Comparison of ENCODE assay signal across 35 cellular contexts in genomic region chr10:122983898-122984297, GRCh38. TPM values are rescaled to one million over a fixed set of nuclear protein-coding genes. Genes with fewer than 3 reads are reported as not detected.
DNase-seq lines count a peak whose midpoint lies in the region; ATAC-seq, FAIRE-seq and TF ChIP-seq lines count a peak whose summit lies in the region.
"Had no signal": no experiment of that assay in that cellular context is flagged by ENCODE, and none has a peak within 500 bp of the region (broad histone marks: within the 10 kb centered on the region; RNA-seq: fewer than 3 reads in every experiment).

No MANE protein-coding gene starts in this region.

- WGBS in liver, result 46% methylated on average over 6 of the region's 6 CpGs
- 98% methylated on average over 6 of the region's 6 CpGs for WGBS in HepG2 (ENCODE audit: low lambda C conversion rate)
- 47% methylated on average over 6 of the region's 6 CpGs for WGBS in right lobe of liver (ENCODE audit: insufficient coverage, low coverage, low lambda C conversion rate, missing lambda C conversion rate)

- H3K9ac ChIP-seq in liver (ENCODE audit: low read depth in 1 of 2, low read length in 2 of 2) (no peak overlapping the region), HepG2 (ENCODE audit: insufficient read depth, low read depth, low read length) (no peak overlapping the region)
- H3K9ac ChIP-seq: BLaER1; BLaER1 treated with 17β-estradiol and CSF1 and Interleukin-3, amounts not matched to agents 10 nM and 100 nM had no signal

- DNase-seq in HepG2 (ENCODE audit: low spot score), result no peak
- DNase-seq in left lobe of liver (ENCODE audit: low spot score), result peak; percentile 62
- DNase-seq in right lobe of liver, result peak in 1 of 3 donors; percentile 63
- DNase-seq in osteoblast (ENCODE audit: insufficient read length, low spot score, missing footprints), result peak; percentile 30
- DNase-seq in dorsolateral prefrontal cortex, result no peak
- no peak for DNase-seq in gastrocnemius medialis
- DNase-seq: 8988T; ACHN; AML-193; BE2C; C1 segment of cervical spinal cord; Caco-2; Calu3; CD4-positive, alpha-beta memory T cell; CD4-positive, alpha-beta T cell; CD4-positive, CD25-positive, alpha-beta regulatory T cell; CD8-positive, alpha-beta memory T cell; CD8-positive, alpha-beta T cell; COR-L47; DMS 273 treated with DMSO at 0.1 percent for 48 hours; DMS153; DMS53; DMS79; DMS79 treated with DMSO at 0.1 percent for 48 hours; DND-41; EL had no signal

- H3K79me2 ChIP-seq in HepG2 (ENCODE audit: insufficient read depth, low read length) (no peaks in the 10 kb centered on the region), osteoblast (ENCODE audit: insufficient read depth, low read length) (peaks cover 4% of the 10 kb centered on the region)

- TF ChIP-seq CTCF in liver (IDR thresholded peaks at IDR 0.05; ENCODE audit: low read depth, low read length, missing input control) (no peak), HepG2 (CRISPR knock-in tag; IDR thresholded peaks at IDR 0.05) (no peak), right lobe of liver (IDR thresholded peaks at IDR 0.05) (no peak), osteoblast (IDR thresholded peaks at IDR 0.05; ENCODE audit: extremely low read depth, low read depth, low read length) (no peak), dorsolateral prefrontal cortex (IDR thresholded peaks at IDR 0.05 in 54 of 56, conservative IDR thresholded peaks at IDR 0.05 in 2 of 56; ENCODE audit: low read depth in 1 of 56, partially characterized antibody in 56 of 56) (no peak), gastrocnemius medialis (IDR thresholded peaks at IDR 0.05 in 4 of 5, conservative IDR thresholded peaks at IDR 0.05 in 1 of 5) (no peak)

- peak in 1 of 2 donors; percentile 40 for TF ChIP-seq RAD21 in liver (IDR thresholded peaks at IDR 0.05)
- no peak for TF ChIP-seq RAD21 in HepG2 (CRISPR knock-in tag; IDR thresholded peaks at IDR 0.05)

- intact Hi-C loops in HepG2 (cut with micrococcal nuclease; ENCODE audit: unreplicated experiment), result no loop called here
- intact Hi-C loops in right lobe of liver (cut with DNase I), result no loop called here
- intact Hi-C loops in dorsolateral prefrontal cortex (cut with DNase I), result no loop called here
- intact Hi-C loops in gastrocnemius medialis (cut with DNase I; ENCODE audit: low total_unique reads), result no loop called here

- H3K4me2 ChIP-seq in HepG2 (ENCODE audit: low read depth, low read length) (no peak overlapping the region), osteoblast (ENCODE audit: insufficient read depth, low read length) (no peak overlapping the region)
- H3K4me2 ChIP-seq: A549; BLaER1; BLaER1 treated with 17β-estradiol and CSF1 and Interleukin-3, amounts not matched to agents 10 nM and 100 nM had no signal

- H3K27me3 ChIP-seq in liver (ENCODE audit: control insufficient read depth in 4 of 4, insufficient read depth in 4 of 4, low read length in 3 of 4) (no peaks in the 10 kb centered on the region), HepG2 (ENCODE audit: control insufficient read depth in 1 of 2, insufficient read depth in 2 of 2, low read length in 2 of 2) (no peaks in the 10 kb centered on the region; a peak in 1 of 5 replicates), right lobe of liver (no peaks in the 10 kb centered on the region), osteoblast (ENCODE audit: insufficient read depth, low read length) (no peaks in the 10 kb centered on the region), dorsolateral prefrontal cortex (no peaks in the 10 kb centered on the region), gastrocnemius medialis (no peaks in the 10 kb centered on the region)
- H3K27me3 ChIP-seq: BE2C; BLaER1; BLaER1 treated with 17β-estradiol and CSF1 and Interleukin-3, amounts not matched to agents 10 nM and 100 nM had no signal

- no peaks in the 10 kb centered on the region for H3K36me3 ChIP-seq in liver (ENCODE audit: control insufficient read depth in 4 of 4, insufficient read depth in 3 of 4, low read depth in 1 of 4, low read length in 3 of 4)
- peaks cover 1 to 24% of the 10 kb centered on the region in 2 experiments; a peak in 2 of 5 replicates for H3K36me3 ChIP-seq in HepG2 (replicated peaks in 1 of 2; ENCODE audit: control insufficient read depth in 1 of 2, insufficient read depth in 2 of 2, low read length in 2 of 2)
- H3K36me3 ChIP-seq in right lobe of liver, result no peaks in the 10 kb centered on the region
- H3K36me3 ChIP-seq in osteoblast (ENCODE audit: insufficient read depth, low read length), result peaks cover 5% of the 10 kb centered on the region
- H3K36me3 ChIP-seq in gastrocnemius medialis, result no peaks in the 10 kb centered on the region
- H3K36me3 ChIP-seq: BE2C had no signal

- CTCF ChIA-PET in HepG2 (lab: Yijun Ruan, JAX; ENCODE audit: low intra/inter-chr PET ratio, low total read pairs), result no interaction called here

- H3K9me3 ChIP-seq in liver (ENCODE audit: control insufficient read depth in 4 of 4, low read length in 3 of 4) (no peaks in the 10 kb centered on the region), HepG2 (ENCODE audit: low read length) (no peaks in the 10 kb centered on the region), right lobe of liver (no peaks in the 10 kb centered on the region), osteoblast (ENCODE audit: low read depth, low read length) (no peaks in the 10 kb centered on the region), gastrocnemius medialis (no peaks in the 10 kb centered on the region)
- H3K9me3 ChIP-seq: A549; BE2C; BLaER1; BLaER1 treated with 17β-estradiol and CSF1 and Interleukin-3, amounts not matched to agents 10 nM and 100 nM; Caco-2 had no signal

- H2AFZ ChIP-seq in HepG2 (ENCODE audit: low read length) (no peak overlapping the region), osteoblast (ENCODE audit: low read length) (no peak overlapping the region)

- H3K27ac ChIP-seq in liver (ENCODE audit: low read depth in 1 of 2, low read length in 2 of 2) (peak overlapping the region; percentile 37 to 53), HepG2 (ENCODE audit: extremely low read length, insufficient read depth, low read length) (no peak overlapping the region), right lobe of liver (peak overlapping the region in 2 of 3 donors; percentile 55 to 64), osteoblast (ENCODE audit: low read depth, low read length) (no peak overlapping the region), dorsolateral prefrontal cortex (no peak overlapping the region), gastrocnemius medialis (no peak overlapping the region)
- H3K27ac ChIP-seq: 22Rv1; A549; BLaER1; BLaER1 treated with 17β-estradiol and CSF1 and Interleukin-3, amounts not matched to agents 10 nM and 100 nM; C4-2B had no signal

- peak overlapping the region in 1 of 3 donors; percentile 8 for H3K4me3 ChIP-seq in liver (ENCODE audit: low read depth in 1 of 3, low read length in 3 of 3)
- H3K4me3 ChIP-seq in HepG2 (replicated peaks in 1 of 3; ENCODE audit: insufficient read depth in 1 of 3, low read depth in 2 of 3, low read length in 3 of 3), result no peak overlapping the region
- H3K4me3 ChIP-seq in right lobe of liver, result no peak overlapping the region
- no peak overlapping the region for H3K4me3 ChIP-seq in osteoblast (ENCODE audit: insufficient read depth, low read length)
- H3K4me3 ChIP-seq in dorsolateral prefrontal cortex, result no peak overlapping the region
- H3K4me3 ChIP-seq in gastrocnemius medialis, result no peak overlapping the region
- H3K4me3 ChIP-seq: A549; BLaER1; BLaER1 treated with 17β-estradiol and CSF1 and Interleukin-3, amounts not matched to agents 10 nM and 100 nM had no signal

- ATAC-seq in HepG2, result no peak
- peak; percentile 55 for ATAC-seq in left lobe of liver
- peak; percentile 37 to 62 (median 52) for ATAC-seq in right lobe of liver
- ATAC-seq in HG02970 (IDR thresholded peaks at IDR 0.05; ENCODE audit: low FRiP score, unreplicated experiment), result no peak
- no peak for ATAC-seq in gastrocnemius medialis
- ATAC-seq: A549; CD8-positive, alpha-beta T cell had no signal

- no TSS peak for BruUV-seq in HepG2 (replicated peaks; lab: Mats Ljungman, UMichigan)

- TF ChIP-seq POLR2A in HepG2 (IDR thresholded peaks at IDR 0.05; ENCODE audit: insufficient read depth in 1 of 2, low read depth in 2 of 2, low read length in 2 of 2) (no peak), right lobe of liver (IDR thresholded peaks at IDR 0.05) (no peak), gastrocnemius medialis (IDR thresholded peaks at IDR 0.05) (no peak)

- in situ Hi-C loops in HepG2 (cut with HindIII; ENCODE audit: extremely low pct_ligation_motif_present, low pct_unique_long_range_greater_than_20kb), result no loop called here
- in situ Hi-C loops in gastrocnemius medialis (cut with MboI; ENCODE audit: low sequenced_read_pairs in 4 of 4), result loop anchor here in 1 of 4 donors (10.0 kb wide), 1 partner anchor 171 kb away; the partner anchor contains the start of gene BUB3

- no peak for TF ChIP-seq EP300 in HepG2 (IDR thresholded peaks at IDR 0.05; ENCODE audit: low read depth in 2 of 2, low read length in 2 of 2)
- TF ChIP-seq EP300 in HepG2 (CRISPR knock-in tag; IDR thresholded peaks at IDR 0.05; ENCODE audit: borderline replicate concordance), result no peak

- H3K4me1 ChIP-seq in liver (ENCODE audit: control insufficient read depth in 4 of 4, insufficient read depth in 4 of 4, low read length in 3 of 4), result peaks cover 5 to 63% (median 45%) of the 10 kb centered on the region in 4 donors
- H3K4me1 ChIP-seq in HepG2 (ENCODE audit: insufficient read depth, low read length), result peaks cover 27% of the 10 kb centered on the region
- peaks cover 0 to 47% (median 12%) of the 10 kb centered on the region in 4 donors for H3K4me1 ChIP-seq in right lobe of liver
- H3K4me1 ChIP-seq in osteoblast (ENCODE audit: insufficient read depth, low read length), result peaks cover 8% of the 10 kb centered on the region
- peaks cover 11 to 12% of the 10 kb centered on the region in 2 donors for H3K4me1 ChIP-seq in gastrocnemius medialis
- H3K4me1 ChIP-seq: BE2C, Caco-2 had no signal

- POLR2A ChIA-PET in HepG2 (lab: Yijun Ruan, JAX), result interaction anchor here (6.4 kb wide), 1 partner anchor 24 kb away, joined by 37 read pairs; the partner anchor contains the start of genes ACADSB and IKZF5

- FAIRE-seq in HepG2 (lab: Jason Lieb, UNC), result no peak
- FAIRE-seq: A204.1, A549, D721Med had no signal

- H4K20me1 ChIP-seq in HepG2 (ENCODE audit: insufficient read depth, low read length) (no peaks in the 10 kb centered on the region), osteoblast (ENCODE audit: insufficient read depth, low read length) (no peaks in the 10 kb centered on the region)
- H4K20me1 ChIP-seq: BLaER1; BLaER1 treated with 17β-estradiol and CSF1 and Interleukin-3, amounts not matched to agents 10 nM and 100 nM had no signal

RNA-seq across cellular contexts. Expression of gene PSTK, which starts 3.7 kb away (rescaled TPM):
- 1 to 10 TPM; 2.3 to 4.6 TPM for total RNA-seq in liver
- 1 to 10 TPM; 2.4 to 5.1 TPM for polyA plus RNA-seq in liver
- 9.3 and 9.8 TPM in 2 replicates for total RNA-seq in HepG2 (2016; rRNA removed; fragmentation: Illumina TruSeq; extraction: Trizol)
- total RNA-seq in HepG2 (2016; cell fraction: cytosol; rRNA removed; fragmentation: Illumina TruSeq; extraction: Trizol; ENCODE audit: low read depth), result 6.0 TPM in 2 replicates
- 9.1 and 10.9 TPM in 2 replicates for total RNA-seq in HepG2 (2016; cell fraction: insoluble cytoplasmic fraction; rRNA removed; fragmentation: Illumina TruSeq; extraction: Trizol)
- total RNA-seq in HepG2 (2016; cell fraction: membrane; rRNA removed; fragmentation: Illumina TruSeq; extraction: Trizol), result 7.5 and 8.6 TPM in 2 replicates
- total RNA-seq in HepG2 (2016; cell fraction: nucleus; rRNA removed; fragmentation: Illumina TruSeq; extraction: Trizol), result 8.3 and 10.9 TPM in 2 replicates
- polyA plus RNA-seq in HepG2 (2011; rRNA removed), result 7.5 and 8.2 TPM in 2 replicates
- 5.3 and 6.7 TPM in 2 replicates for polyA plus RNA-seq in HepG2 (2011; cell fraction: cytosol; rRNA removed)
- 5.6 and 6.5 TPM in 2 replicates for polyA plus RNA-seq in HepG2 (2011; cell fraction: nucleus; rRNA removed)
- polyA plus RNA-seq in HepG2 (2012), result 5.6 and 7.4 TPM in 2 replicates
- 5.2 and 6.9 TPM in 2 replicates for polyA plus RNA-seq in HepG2 (2016; cell fraction: cytosol; fragmentation: Illumina TruSeq; extraction: Trizol; ENCODE audit: low read depth)
- 12.0 and 12.9 TPM in 2 replicates for polyA plus RNA-seq in HepG2 (2016; cell fraction: insoluble cytoplasmic fraction; fragmentation: Illumina TruSeq; extraction: Trizol; ENCODE audit: low read depth)
- polyA plus RNA-seq in HepG2 (2016; cell fraction: membrane; fragmentation: Illumina TruSeq; extraction: Trizol; ENCODE audit: low read depth), result 6.0 and 7.2 TPM in 2 replicates
- polyA plus RNA-seq in HepG2 (2016; cell fraction: nucleus; fragmentation: Illumina TruSeq; extraction: Trizol; ENCODE audit: insufficient read depth, low read depth), result 14.7 and 16.0 TPM in 2 replicates
- polyA minus RNA-seq in HepG2 (2011; rRNA and poly(A)+ RNA removed; ENCODE audit: low replicate concordance), result 2.8 and 4.0 TPM in 2 replicates
- 2.2 and 3.2 TPM in 2 replicates for polyA minus RNA-seq in HepG2 (2011; cell fraction: cytosol; rRNA and poly(A)+ RNA removed)
- 11.8 and 12.4 TPM in 2 replicates for polyA minus RNA-seq in HepG2 (2011; cell fraction: nucleus; rRNA and poly(A)+ RNA removed)
- 4.5 TPM for total RNA-seq in left lobe of liver
- 1 to 10 TPM; 3.0 to 6.9 (median 4.0) TPM for total RNA-seq in right lobe of liver
- total RNA-seq in osteoblast, result 3.6 and 4.4 TPM in 2 replicates
- 10 to 100 TPM in 119 of 120 experiments, 1 to 10 TPM in 1; 9.6 to 22.9 (median 14.7) TPM for total RNA-seq in dorsolateral prefrontal cortex
- total RNA-seq in gastrocnemius medialis, result 1 to 10 TPM; 2.2 to 7.0 (median 4.4) TPM

RNA-seq across cellular contexts. Expression of gene IKZF5, which starts 24.7 kb away (rescaled TPM):
- total RNA-seq in liver (1 to 10 TPM; 6.4 to 7.9 TPM), HepG2 (2016; rRNA removed; fragmentation: Illumina TruSeq; extraction: Trizol) (3.7 and 4.1 TPM in 2 replicates), left lobe of liver (12.7 TPM), right lobe of liver (10 to 100 TPM in 2 of 6 experiments, 1 to 10 TPM in 4; 4.1 to 15.8 (median 8.3) TPM), osteoblast (6.2 and 8.0 TPM in 2 replicates), dorsolateral prefrontal cortex (10 to 100 TPM; 18.6 to 44.3 (median 28.3) TPM), gastrocnemius medialis (10 to 100 TPM in 1 of 4 donors, 1 to 10 TPM in 3; 4.3 to 11.0 (median 7.7) TPM)
- polyA plus RNA-seq in liver (1 to 10 TPM; 5.0 to 9.4 TPM), HepG2 (2011; rRNA removed) (11.3 and 12.0 TPM in 2 replicates)
- total RNA-seq in HepG2 (2016; cell fraction: cytosol; rRNA removed; fragmentation: Illumina TruSeq; extraction: Trizol; ENCODE audit: low read depth), result 0.61 and 0.62 TPM in 2 replicates
- total RNA-seq in HepG2 (2016; cell fraction: insoluble cytoplasmic fraction; rRNA removed; fragmentation: Illumina TruSeq; extraction: Trizol), result 3.1 and 4.8 TPM in 2 replicates
- total RNA-seq in HepG2 (2016; cell fraction: membrane; rRNA removed; fragmentation: Illumina TruSeq; extraction: Trizol), result 2.5 and 3.3 TPM in 2 replicates
- 8.2 and 9.7 TPM in 2 replicates for total RNA-seq in HepG2 (2016; cell fraction: nucleus; rRNA removed; fragmentation: Illumina TruSeq; extraction: Trizol)
- polyA plus RNA-seq in HepG2 (2011; cell fraction: cytosol; rRNA removed), result 4.6 and 5.5 TPM in 2 replicates
- 12.2 and 13.5 TPM in 2 replicates for polyA plus RNA-seq in HepG2 (2011; cell fraction: nucleus; rRNA removed)
- polyA plus RNA-seq in HepG2 (2012), result 9.4 and 13.5 TPM in 2 replicates
- polyA plus RNA-seq in HepG2 (2016; cell fraction: cytosol; fragmentation: Illumina TruSeq; extraction: Trizol; ENCODE audit: low read depth), result 1.1 and 1.2 TPM in 2 replicates
- 13.5 and 14.5 TPM in 2 replicates for polyA plus RNA-seq in HepG2 (2016; cell fraction: insoluble cytoplasmic fraction; fragmentation: Illumina TruSeq; extraction: Trizol; ENCODE audit: low read depth)
- 3.2 and 5.6 TPM in 2 replicates for polyA plus RNA-seq in HepG2 (2016; cell fraction: membrane; fragmentation: Illumina TruSeq; extraction: Trizol; ENCODE audit: low read depth)
- 18.6 and 19.5 TPM in 2 replicates for polyA plus RNA-seq in HepG2 (2016; cell fraction: nucleus; fragmentation: Illumina TruSeq; extraction: Trizol; ENCODE audit: insufficient read depth, low read depth)
- 6.1 and 9.1 TPM in 2 replicates for polyA minus RNA-seq in HepG2 (2011; rRNA and poly(A)+ RNA removed; ENCODE audit: low replicate concordance)
- polyA minus RNA-seq in HepG2 (2011; cell fraction: cytosol; rRNA and poly(A)+ RNA removed), result 4.9 and 5.3 TPM in 2 replicates
- polyA minus RNA-seq in HepG2 (2011; cell fraction: nucleus; rRNA and poly(A)+ RNA removed), result 21.5 and 26.7 TPM in 2 replicates

RNA-seq across cellular contexts. Expression of gene ACADSB, which starts 24.9 kb away (rescaled TPM):
- total RNA-seq in liver, result 100 to 1,000 TPM in 1 of 2 donors, 10 to 100 TPM in 1; 97.9 to 164 TPM
- polyA plus RNA-seq in liver, result 100 to 1,000 TPM; 103 to 118 TPM
- total RNA-seq in HepG2 (2016; rRNA removed; fragmentation: Illumina TruSeq; extraction: Trizol), result 80.0 and 186 TPM in 2 replicates
- total RNA-seq in HepG2 (2016; cell fraction: cytosol; rRNA removed; fragmentation: Illumina TruSeq; extraction: Trizol; ENCODE audit: low read depth), result 4.1 and 6.0 TPM in 2 replicates
- total RNA-seq in HepG2 (2016; cell fraction: insoluble cytoplasmic fraction; rRNA removed; fragmentation: Illumina TruSeq; extraction: Trizol), result 83.2 and 181 TPM in 2 replicates
- total RNA-seq in HepG2 (2016; cell fraction: membrane; rRNA removed; fragmentation: Illumina TruSeq; extraction: Trizol), result 18.7 and 22.3 TPM in 2 replicates
- total RNA-seq in HepG2 (2016; cell fraction: nucleus; rRNA removed; fragmentation: Illumina TruSeq; extraction: Trizol), result 56.2 and 60.6 TPM in 2 replicates
- polyA plus RNA-seq in HepG2 (2011; rRNA removed), result 76.6 and 87.6 TPM in 2 replicates
- polyA plus RNA-seq in HepG2 (2011; cell fraction: cytosol; rRNA removed), result 29.9 and 54.9 TPM in 2 replicates
- 44.5 and 55.6 TPM in 2 replicates for polyA plus RNA-seq in HepG2 (2011; cell fraction: nucleus; rRNA removed)
- polyA plus RNA-seq in HepG2 (2012), result 86.5 and 157 TPM in 2 replicates
- 2.0 and 3.4 TPM in 2 replicates for polyA plus RNA-seq in HepG2 (2016; cell fraction: cytosol; fragmentation: Illumina TruSeq; extraction: Trizol; ENCODE audit: low read depth)
- polyA plus RNA-seq in HepG2 (2016; cell fraction: insoluble cytoplasmic fraction; fragmentation: Illumina TruSeq; extraction: Trizol; ENCODE audit: low read depth), result 165 TPM in 2 replicates
- 8.4 and 9.5 TPM in 2 replicates for polyA plus RNA-seq in HepG2 (2016; cell fraction: membrane; fragmentation: Illumina TruSeq; extraction: Trizol; ENCODE audit: low read depth)
- polyA plus RNA-seq in HepG2 (2016; cell fraction: nucleus; fragmentation: Illumina TruSeq; extraction: Trizol; ENCODE audit: insufficient read depth, low read depth), result 75.5 and 83.4 TPM in 2 replicates
- polyA minus RNA-seq in HepG2 (2011; rRNA and poly(A)+ RNA removed; ENCODE audit: low replicate concordance), result 1.1 and 23.6 TPM in 2 replicates
- polyA minus RNA-seq in HepG2 (2011; cell fraction: cytosol; rRNA and poly(A)+ RNA removed), result 44.7 and 65.6 TPM in 2 replicates
- 83.4 and 110 TPM in 2 replicates for polyA minus RNA-seq in HepG2 (2011; cell fraction: nucleus; rRNA and poly(A)+ RNA removed)
- total RNA-seq in left lobe of liver, result 328 TPM
- total RNA-seq in right lobe of liver, result 100 to 1,000 TPM in 4 of 6 experiments, 10 to 100 TPM in 2; 73.6 to 591 (median 273) TPM
- 8.5 and 9.4 TPM in 2 replicates for total RNA-seq in osteoblast
- total RNA-seq in dorsolateral prefrontal cortex, result 10 to 100 TPM; 16.7 to 59.4 (median 42.6) TPM
- total RNA-seq in gastrocnemius medialis, result 10 to 100 TPM; 16.2 to 40.2 (median 22.0) TPM

RNA-seq across cellular contexts. Expression of gene C10orf88, which starts 29.9 kb away (rescaled TPM):
- 1 to 10 TPM; 4.3 to 8.4 TPM for total RNA-seq in liver
- polyA plus RNA-seq in liver, result 1 to 10 TPM; 2.2 to 3.0 TPM
- total RNA-seq in HepG2 (2016; rRNA removed; fragmentation: Illumina TruSeq; extraction: Trizol), result 11.8 and 13.4 TPM in 2 replicates
- total RNA-seq in HepG2 (2016; cell fraction: cytosol; rRNA removed; fragmentation: Illumina TruSeq; extraction: Trizol; ENCODE audit: low read depth), result 2.0 and 2.5 TPM in 2 replicates
- 12.1 and 15.6 TPM in 2 replicates for total RNA-seq in HepG2 (2016; cell fraction: insoluble cytoplasmic fraction; rRNA removed; fragmentation: Illumina TruSeq; extraction: Trizol)
- total RNA-seq in HepG2 (2016; cell fraction: membrane; rRNA removed; fragmentation: Illumina TruSeq; extraction: Trizol), result 3.4 and 5.7 TPM in 2 replicates
- total RNA-seq in HepG2 (2016; cell fraction: nucleus; rRNA removed; fragmentation: Illumina TruSeq; extraction: Trizol), result 11.3 and 14.0 TPM in 2 replicates
- 4.2 and 4.6 TPM in 2 replicates for polyA plus RNA-seq in HepG2 (2011; rRNA removed)
- polyA plus RNA-seq in HepG2 (2011; cell fraction: cytosol; rRNA removed), result 1.3 and 2.2 TPM in 2 replicates
- 2.0 and 3.8 TPM in 2 replicates for polyA plus RNA-seq in HepG2 (2011; cell fraction: nucleus; rRNA removed)
- polyA plus RNA-seq in HepG2 (2012), result 7.5 and 9.2 TPM in 2 replicates
- polyA plus RNA-seq in HepG2 (2016; cell fraction: cytosol; fragmentation: Illumina TruSeq; extraction: Trizol; ENCODE audit: low read depth), result 1.0 and 1.2 TPM in 2 replicates
- polyA plus RNA-seq in HepG2 (2016; cell fraction: insoluble cytoplasmic fraction; fragmentation: Illumina TruSeq; extraction: Trizol; ENCODE audit: low read depth), result 13.4 and 13.5 TPM in 2 replicates
- 1.5 and 2.2 TPM in 2 replicates for polyA plus RNA-seq in HepG2 (2016; cell fraction: membrane; fragmentation: Illumina TruSeq; extraction: Trizol; ENCODE audit: low read depth)
- polyA plus RNA-seq in HepG2 (2016; cell fraction: nucleus; fragmentation: Illumina TruSeq; extraction: Trizol; ENCODE audit: insufficient read depth, low read depth), result 20.3 and 21.5 TPM in 2 replicates
- 1.4 and 2.6 TPM in 2 replicates for polyA minus RNA-seq in HepG2 (2011; rRNA and poly(A)+ RNA removed; ENCODE audit: low replicate concordance)
- polyA minus RNA-seq in HepG2 (2011; cell fraction: cytosol; rRNA and poly(A)+ RNA removed), result 6.1 and 8.5 TPM in 2 replicates
- polyA minus RNA-seq in HepG2 (2011; cell fraction: nucleus; rRNA and poly(A)+ RNA removed), result 12.0 and 14.7 TPM in 2 replicates
- total RNA-seq in left lobe of liver, result 1.9 TPM
- 1 to 10 TPM; 2.0 to 4.5 (median 3.3) TPM for total RNA-seq in right lobe of liver
- 6.5 and 7.4 TPM in 2 replicates for total RNA-seq in osteoblast
- 10 to 100 TPM in 113 of 120 experiments, 1 to 10 TPM in 7; 7.8 to 22.4 (median 15.1) TPM for total RNA-seq in dorsolateral prefrontal cortex
- 1 to 10 TPM; 4.2 to 9.6 (median 6.8) TPM for total RNA-seq in gastrocnemius medialis

Comparison
In these comparisons a context has a peak if more than half of its experiments do, and no peak if none do; other contexts are left out.
1. H3K27ac ChIP-seq: peak in liver (2 of 2) and right lobe of liver (2 of 3); none in HepG2 (single experiment), osteoblast (single experiment), dorsolateral prefrontal cortex (0 of 59) and gastrocnemius medialis (0 of 4).
2. ATAC-seq: peak in left lobe of liver (single experiment) and right lobe of liver (4 of 4); none in HepG2 (single experiment), HG02970 (single experiment) and gastrocnemius medialis (0 of 2).
3. DNase-seq: peak in left lobe of liver (single experiment) and osteoblast (single experiment); none in HepG2 (single experiment), dorsolateral prefrontal cortex (0 of 10) and gastrocnemius medialis (0 of 2).